Comparison of ENCODE assay signal across 27 cellular contexts in genomic region chr6:63425493-63425892, GRCh38.
"Had no signal": no experiment of that assay in that cellular context is flagged by ENCODE, and none has a peak within 500 bp of the region (broad histone marks: within the 10 kb centered on the region; RNA-seq: fewer than 3 reads in every experiment).

No MANE protein-coding gene starts in this region.

- H3K4me3 ChIP-seq: stomach, suprapubic skin, testis, thoracic aorta, thyroid gland, tibial artery, tibial nerve, transverse colon, upper lobe of left lung, upper lobe of right lung, uterus, vagina had no signal

- H3K9me3 ChIP-seq: stomach, suprapubic skin, testis, thoracic aorta, thyroid gland, transverse colon, upper lobe of left lung, upper lobe of right lung, uterus, vagina had no signal

- H3K27me3 ChIP-seq: stomach, suprapubic skin, testis, thyroid gland, tibial artery, tibial nerve, transverse colon, upper lobe of left lung, upper lobe of right lung, uterus, vagina had no signal

- H3K27ac ChIP-seq: stomach, suprapubic skin, testis, thoracic aorta, thyroid gland, tibial artery, tibial nerve, transverse colon, upper lobe of left lung, upper lobe of right lung, uterus, vagina had no signal

- FAIRE-seq: urothelium cell line had no signal

- DNase-seq: stimulated activated CD4-positive, alpha-beta T cell treated with anti-CD3 and anti-CD28 coated beads, Interleukin-2, amount 100 ng/mL, for 48 hours; stimulated activated CD4-positive, alpha-beta T cell treated with anti-CD3 and anti-CD28 coated beads, Interleukin-4, amount 100 ng/mL, for 1 hour; stimulated activated CD4-positive, alpha-beta T cell treated with anti-CD3 and anti-CD28 coated beads, Interleukin-4, amount 100 ng/mL, for 24 hours; stimulated activated CD4-positive, alpha-beta T cell treated with anti-CD3 and anti-CD28 coated beads, Interleukin-4, amount 100 ng/mL, for 4 hours; stimulated activated CD8-positive, alpha-beta memory T cell treated with anti-CD3 and anti-CD28 coated beads, Interleukin-4, amount 100 ng/mL, for 48 hours; stimulated activated naive B cell treated with anti-CD40 and anti-IgM and Interleukin-4, amounts not matched to agents 10 μg/mL and 1 μg/mL and 100 μg/mL, for 72 hours; stimulated activated naive CD4-positive, alpha-beta T cell; stimulated activated naive CD4-positive, alpha-beta T cell treated with Interleukin-2 at 50 U/mL for 16 hours; stimulated activated naive CD8-positive, alpha-beta T cell treated with anti-CD3 and anti-CD28 coated beads, Interleukin-15, amount 100 ng/mL, for 72 hours; stimulated activated naive CD8-positive, alpha-beta T cell treated with anti-CD3 and anti-CD28 coated beads, Interleukin-15, Interleukin-2, amounts not matched to agents 100 U/mL and 50 U/mL, for 24 hours; stomach; substantia nigra; testis; thyroid gland; tibial artery; transverse colon; trophoblast cell; upper lobe of left lung; upper lobe of right lung; uterus had no signal

- H3K36me3 ChIP-seq: stomach, suprapubic skin, thoracic aorta, thyroid gland, tibial artery, tibial nerve, transverse colon, upper lobe of left lung, upper lobe of right lung, uterus, vagina had no signal

- ATAC-seq: stimulated activated effector memory CD8-positive, alpha-beta T cell treated with anti-CD3 and anti-CD28 coated beads, Interleukin-12 subunit alpha, Interleukin-12 subunit beta, amount 100 ng/mL, for 72 hours; stimulated activated memory B cell treated with anti-CD40 and anti-IgM and Interleukin-4, amounts not matched to agents 10 μg/mL and 1 μg/mL and 100 μg/mL, for 72 hours; stimulated activated naive B cell treated with anti-CD40 and anti-IgM and Interleukin-4, amounts not matched to agents 10 μg/mL and 1 μg/mL and 100 μg/mL, for 72 hours; stimulated activated naive CD8-positive, alpha-beta T cell treated with anti-CD3 and anti-CD28 coated beads, Interleukin-15, amount 100 ng/mL, for 72 hours; stimulated activated naive CD8-positive, alpha-beta T cell treated with anti-CD3 and anti-CD28 coated beads, Interleukin-15, Interleukin-2, amounts not matched to agents 100 U/mL and 50 U/mL, for 24 hours; upper lobe of right lung had no signal

- H3K4me1 ChIP-seq: stomach, suprapubic skin, testis, thyroid gland, tibial artery, tibial nerve, upper lobe of left lung, upper lobe of right lung, uterus, vagina had no signal
